Comparison of ENCODE assay signal across 31 cellular contexts in the genomic region with DNA sequence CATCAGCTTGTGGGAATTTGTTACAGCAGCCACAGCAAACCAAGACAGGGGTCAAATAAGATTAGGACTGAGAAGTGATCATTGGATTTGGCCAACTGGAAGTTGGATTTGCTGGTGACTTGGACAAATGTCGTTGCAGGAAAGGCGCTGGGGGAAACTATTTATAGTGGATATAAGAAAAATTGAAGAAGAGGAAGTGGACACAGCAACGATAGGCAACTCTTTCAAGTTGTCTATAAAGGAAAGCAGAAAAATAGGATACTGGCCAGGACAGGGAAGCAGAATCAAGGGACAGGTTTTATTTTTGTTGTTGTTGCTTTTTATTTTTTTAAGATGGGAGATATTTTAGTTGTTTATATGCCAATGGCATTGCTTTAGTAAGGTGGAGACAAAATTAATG. TPM values are rescaled to one million over a fixed set of nuclear protein-coding genes. Genes with fewer than 3 reads are reported as not detected.
A peak's percentile ranks its signal among the peaks of the same experiment; 100 is the strongest.
DNase-seq lines count a peak whose midpoint lies in the region; ATAC-seq and TF ChIP-seq lines count a peak whose summit lies in the region.
"Had no signal": no experiment of that assay in that cellular context is flagged by ENCODE, and none has a peak within 500 bp of the region (broad histone marks: within the 10 kb centered on the region; RNA-seq: fewer than 3 reads in every experiment).

No MANE protein-coding gene starts in this region.

- intact Hi-C loops in left lung (cut with DNase I): no loop called here

- TF ChIP-seq EP300 in SK-N-SH (IDR thresholded peaks at IDR 0.05; ENCODE audit: borderline replicate concordance in 1 of 2, low read depth in 1 of 2, low read length in 1 of 2): no peak

- H2AFZ ChIP-seq in Karpas-422 (ENCODE audit: low read length) (no peak overlapping the region), SK-N-SH (ENCODE audit: low read depth) (no peak overlapping the region)
- H2AFZ ChIP-seq: hepatocyte had no signal

- H3K27me3 ChIP-seq in Karpas-422 (ENCODE audit: low read length) (no peaks in the 10 kb centered on the region), SK-N-SH (ENCODE audit: insufficient read depth) (no peaks in the 10 kb centered on the region), left lung (no peaks in the 10 kb centered on the region)
- H3K27me3 ChIP-seq: adrenal gland, body of pancreas, dorsolateral prefrontal cortex, gastroesophageal sphincter, hepatocyte, stomach, thyroid gland, vagina had no signal

- H3K36me3 Mint-ChIP-seq in activated T-cell treated with anti-CD3 and anti-CD28 coated beads, Interleukin-2, amount 50 U/mL, for 24 hours (ENCODE audit: low read depth): peaks cover 64% of the 10 kb centered on the region
- H3K36me3 Mint-ChIP-seq in activated T-helper 17 cell treated with anti-CD3 and anti-CD28 coated beads, Interleukin-2, amount 50 U/mL, for 72 hours (ENCODE audit: low read depth): peaks cover 61% of the 10 kb centered on the region
- peaks cover 44% of the 10 kb centered on the region for H3K36me3 Mint-ChIP-seq in natural killer cell treated with Interleukin-12 subunit alpha and Interleukin-12 subunit beta and Interleukin-15 and Interleukin-18, amount 100 ng/mL, for 72 hours

- H3K4me2 ChIP-seq in Karpas-422 (ENCODE audit: low read depth, low read length, poor library complexity, severe bottlenecking): no peak overlapping the region
- no peak overlapping the region for H3K4me2 ChIP-seq in SK-N-SH
- H3K4me2 ChIP-seq: A549, hepatocyte had no signal

- POLR2A ChIA-PET in SK-N-SH (lab: Yijun Ruan, JAX): no interaction called here

- WGBS in SK-N-SH (ENCODE audit: low lambda C conversion rate): 82% methylated on average over 3 of the region's 3 CpGs

- H3K27ac ChIP-seq in Karpas-422 (ENCODE audit: low read length) (0 out of 2 replicates have a peak overlapping the region, but pooled peaks have one; percentile 7), SK-N-SH (ENCODE audit: low read depth in 2 of 2, low read length in 1 of 2) (no peak overlapping the region), left lung (no peak overlapping the region)
- H3K27ac ChIP-seq: A549, adrenal gland, body of pancreas, dorsolateral prefrontal cortex, gastroesophageal sphincter, hepatocyte, stomach, thyroid gland, vagina had no signal

- CTCF ChIA-PET in SK-N-SH (lab: Yijun Ruan, JAX): no interaction called here

- H3K4me3 ChIP-seq in Karpas-422 (ENCODE audit: low read length) (no peak overlapping the region), SK-N-SH (ENCODE audit: low read depth in 2 of 2, low read length in 1 of 2) (no peak overlapping the region), left lung (no peak overlapping the region)
- H3K4me3 ChIP-seq: A549, adrenal gland, body of pancreas, dorsolateral prefrontal cortex, gastroesophageal sphincter, HAP-1, hepatocyte, stomach, thyroid gland, vagina had no signal

- TF ChIP-seq CTCF in SK-N-SH (IDR thresholded peaks at IDR 0.05) (no peak), left lung (IDR thresholded peaks at IDR 0.05) (no peak)

- no peak overlapping the region for H3K9ac ChIP-seq in Karpas-422 (ENCODE audit: low read length)
- H3K9ac ChIP-seq in SK-N-SH: no peak overlapping the region

- H3F3A ChIP-seq in SK-N-SH (replicated peaks; ENCODE audit: insufficient read depth): peaks cover 11% of the 10 kb centered on the region

- H3K9me2 ChIP-seq in Karpas-422 (replicated peaks; ENCODE audit: insufficient read depth, low read length): no peaks in the 10 kb centered on the region
- H3K9me2 ChIP-seq in SK-N-SH: no peaks in the 10 kb centered on the region

- H3K27me3 Mint-ChIP-seq in activated T-cell treated with anti-CD3 and anti-CD28 coated beads, Interleukin-2, amount 50 U/mL, for 24 hours: no peaks in the 10 kb centered on the region
- no peaks in the 10 kb centered on the region for H3K27me3 Mint-ChIP-seq in activated T-helper 17 cell treated with anti-CD3 and anti-CD28 coated beads, Interleukin-2, amount 50 U/mL, for 72 hours
- no peaks in the 10 kb centered on the region for H3K27me3 Mint-ChIP-seq in natural killer cell treated with Interleukin-12 subunit alpha and Interleukin-12 subunit beta and Interleukin-15 and Interleukin-18, amount 100 ng/mL, for 72 hours

- DNase-seq in activated T-cell treated with anti-CD3 and anti-CD28 coated beads, Interleukin-2, amount 50 U/mL, for 24 hours: no peak
- no peak for DNase-seq in activated T-cell treated with anti-CD3 and anti-CD28 coated beads, Interleukin-2, amount 50 U/mL, for 48 hours
- DNase-seq in Karpas-422 (no peak), SK-N-SH (no peak), left lung (no peak)
- no peak for DNase-seq in natural killer cell treated with Interleukin-12 subunit alpha and Interleukin-12 subunit beta and Interleukin-15 and Interleukin-18, amount 100 ng/mL, for 72 hours (ENCODE audit: low spot score)
- DNase-seq: activated effector memory CD4-positive, alpha-beta T cell treated with anti-CD3 and anti-CD28 coated beads, Interleukin-2, amount 50 U/mL, for 16 hours; adrenal gland; AML-193; body of pancreas; Caco-2; cerebellar nuclear complex; DMS79; dorsolateral prefrontal cortex; GDM1; IMR-90; left colon; mesenchymal stem cell; NCI-H2081; NCI-H774; OCI-M1; stomach; thyroid gland had no signal

- H3K79me2 ChIP-seq in Karpas-422 (ENCODE audit: low read length): peaks cover 92% of the 10 kb centered on the region
- H3K79me2 ChIP-seq in SK-N-SH (ENCODE audit: insufficient read depth): no peaks in the 10 kb centered on the region
- H3K79me2 ChIP-seq: hepatocyte had no signal

- H3K4me1 Mint-ChIP-seq in activated T-cell treated with anti-CD3 and anti-CD28 coated beads, Interleukin-2, amount 50 U/mL, for 24 hours (ENCODE audit: low read depth): peaks cover 74% of the 10 kb centered on the region
- H3K4me1 Mint-ChIP-seq in activated T-helper 17 cell treated with anti-CD3 and anti-CD28 coated beads, Interleukin-2, amount 50 U/mL, for 72 hours: peaks cover 28% of the 10 kb centered on the region
- peaks cover 71 to 80% of the 10 kb centered on the region in 2 donors for H3K4me1 Mint-ChIP-seq in natural killer cell treated with Interleukin-12 subunit alpha and Interleukin-12 subunit beta and Interleukin-15 and Interleukin-18, amount 100 ng/mL, for 72 hours (ENCODE audit: low read depth in 2 of 2)

- H3K9me3 Mint-ChIP-seq in activated T-cell treated with anti-CD3 and anti-CD28 coated beads, Interleukin-2, amount 50 U/mL, for 24 hours: peaks cover 5% of the 10 kb centered on the region
- peaks cover 4% of the 10 kb centered on the region for H3K9me3 Mint-ChIP-seq in activated T-helper 17 cell treated with anti-CD3 and anti-CD28 coated beads, Interleukin-2, amount 50 U/mL, for 72 hours
- peaks cover 8% of the 10 kb centered on the region for H3K9me3 Mint-ChIP-seq in natural killer cell treated with Interleukin-12 subunit alpha and Interleukin-12 subunit beta and Interleukin-15 and Interleukin-18, amount 100 ng/mL, for 72 hours

- H3K9me3 ChIP-seq in Karpas-422 (ENCODE audit: low read length) (no peaks in the 10 kb centered on the region), SK-N-SH (no peaks in the 10 kb centered on the region), left lung (no peaks in the 10 kb centered on the region)
- H3K9me3 ChIP-seq: A549, adrenal gland, body of pancreas, Caco-2, gastroesophageal sphincter, HAP-1, stomach, thyroid gland, vagina had no signal

- no peak for ATAC-seq in activated T-helper 17 cell treated with anti-CD3 and anti-CD28 coated beads, Interleukin-2, amount 50 U/mL, for 72 hours (replicated peaks)
- no peak for ATAC-seq in natural killer cell treated with Interleukin-12 subunit alpha and Interleukin-12 subunit beta and Interleukin-15 and Interleukin-18, amount 100 ng/mL, for 72 hours
- no peak for ATAC-seq in left lung
- ATAC-seq in GM18861 (IDR thresholded peaks at IDR 0.05; ENCODE audit: unreplicated experiment): no peak
- ATAC-seq: A549, body of pancreas, gastroesophageal sphincter, left colon, SK-N-SH treated with all-trans-retinoic acid at 6 μM for 48 hours had no signal

- peaks cover 60% of the 10 kb centered on the region for H3K4me1 ChIP-seq in Karpas-422 (ENCODE audit: low read length)
- peaks cover 3 to 20% of the 10 kb centered on the region in 2 experiments; a peak in 2 of 4 replicates for H3K4me1 ChIP-seq in SK-N-SH (ENCODE audit: control insufficient read depth in 1 of 2, insufficient read depth in 2 of 2, low read depth in 1 of 2, low read length in 1 of 2)
- H3K4me1 ChIP-seq in left lung: no peaks in the 10 kb centered on the region
- H3K4me1 ChIP-seq: A549, body of pancreas, Caco-2, stomach, thyroid gland, vagina had no signal

- H3K27ac Mint-ChIP-seq in activated T-cell treated with anti-CD3 and anti-CD28 coated beads, Interleukin-2, amount 50 U/mL, for 24 hours: peak overlapping the region; percentile 1
- peak overlapping the region; percentile 0 for H3K27ac Mint-ChIP-seq in activated T-helper 17 cell treated with anti-CD3 and anti-CD28 coated beads, Interleukin-2, amount 50 U/mL, for 72 hours
- H3K27ac Mint-ChIP-seq in natural killer cell treated with Interleukin-12 subunit alpha and Interleukin-12 subunit beta and Interleukin-15 and Interleukin-18, amount 100 ng/mL, for 72 hours: peak overlapping the region; percentile 54 to 57

- H3K4me3 Mint-ChIP-seq in activated T-cell treated with anti-CD3 and anti-CD28 coated beads, Interleukin-2, amount 50 U/mL, for 24 hours: no peak overlapping the region
- H3K4me3 Mint-ChIP-seq in activated T-helper 17 cell treated with anti-CD3 and anti-CD28 coated beads, Interleukin-2, amount 50 U/mL, for 72 hours: no peak overlapping the region
- peak overlapping the region; percentile 44 for H3K4me3 Mint-ChIP-seq in natural killer cell treated with Interleukin-12 subunit alpha and Interleukin-12 subunit beta and Interleukin-15 and Interleukin-18, amount 100 ng/mL, for 72 hours

- H3K36me3 ChIP-seq in Karpas-422 (ENCODE audit: insufficient read depth, low read length) (peaks cover 9% of the 10 kb centered on the region), SK-N-SH (replicated peaks in 1 of 2; ENCODE audit: control insufficient read depth in 1 of 2, insufficient read depth in 2 of 2, low read length in 1 of 2) (no peaks in the 10 kb centered on the region), left lung (no peaks in the 10 kb centered on the region)
- H3K36me3 ChIP-seq: adrenal gland, gastroesophageal sphincter, HAP-1, stomach, thyroid gland, vagina had no signal

- 0 out of 2 replicates have a peak, but pooled peaks cover 5% of the 10 kb centered on the region for H4K20me1 ChIP-seq in Karpas-422 (ENCODE audit: insufficient read depth, low read depth, low read length)
- no peaks in the 10 kb centered on the region for H4K20me1 ChIP-seq in SK-N-SH (ENCODE audit: insufficient read depth)

- no peak for TF ChIP-seq RAD21 in SK-N-SH (IDR thresholded peaks at IDR 0.05; ENCODE audit: low read length)

TF ChIP-seq in SK-N-SH, 30 proteins besides CTCF, POLR2A, EP300 and RAD21 (continues in another document):
- no peak for TF ChIP-seq RFX5 (IDR thresholded peaks at IDR 0.05; ENCODE audit: low read length)

RNA-seq across cellular contexts. Expression of a gene that starts 56.2 kb away (rescaled TPM):
- total RNA-seq in Karpas-422 (2014; rRNA removed; shearing (Covaris generic); ENCODE audit: low replicate concordance): 291 and 784 TPM in 2 replicates
- 100 to 1,000 TPM; 138 to 190 TPM for total RNA-seq in activated T-helper 17 cell treated with anti-CD3 and anti-CD28 coated beads, Interleukin-2, amount 50 U/mL, for 72 hours
- 100 to 1,000 TPM; 146 to 160 TPM for total RNA-seq in natural killer cell treated with Interleukin-12 subunit alpha and Interleukin-12 subunit beta and Interleukin-15 and Interleukin-18, amount 100 ng/mL, for 72 hours
- polyA plus RNA-seq in SK-N-SH (2012; rRNA removed): 42.5 and 43.6 TPM in 2 replicates
- 68.2 and 96.1 TPM in 2 replicates for polyA plus RNA-seq in SK-N-SH (2012; cell fraction: cytosol; rRNA removed)
- 12.3 and 26.7 TPM in 2 replicates for polyA plus RNA-seq in SK-N-SH (2012; cell fraction: nucleus; rRNA removed)
- 100 to 1,000 TPM; 126 to 134 TPM for total RNA-seq in left lung

Comparison
In these comparisons a context has a peak if more than half of its experiments do, and no peak if none do; other contexts are left out.
1. H3K27ac Mint-ChIP-seq: peak in every context shown above with its lines; median percentile 56 in natural killer cell treated with Interleukin-12 subunit alpha and Interleukin-12 subunit beta and Interleukin-15 and Interleukin-18, amount 100 ng/mL, for 72 hours; 1 in activated T-cell treated with anti-CD3 and anti-CD28 coated beads, Interleukin-2, amount 50 U/mL, for 24 hours; 0 in activated T-helper 17 cell treated with anti-CD3 and anti-CD28 coated beads, Interleukin-2, amount 50 U/mL, for 72 hours.